8 cellular contexts compared by ENCODE assay signal in the genomic region with DNA sequence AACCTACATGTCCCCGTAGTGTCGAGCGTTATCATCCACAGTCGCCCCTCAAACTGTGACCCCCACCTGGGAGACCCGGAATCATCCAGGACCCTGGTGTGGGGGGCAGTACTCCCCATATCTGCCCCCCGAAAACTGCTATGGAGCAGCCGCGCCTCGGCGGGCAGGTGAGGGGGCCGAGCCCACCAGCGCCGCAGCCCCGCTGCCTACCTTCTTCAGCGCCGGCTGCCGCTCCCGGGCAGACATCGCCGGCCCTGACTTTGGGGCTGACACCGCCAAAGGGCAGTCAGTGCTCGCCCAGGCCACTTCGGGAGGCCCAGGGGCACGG. TPM values are rescaled to one million over a fixed set of nuclear protein-coding genes. Genes with fewer than 3 reads are reported as not detected.
DNase-seq lines count a peak whose midpoint lies in the region; TF ChIP-seq lines count a peak whose summit lies in the region.

No MANE protein-coding gene starts in this region.

- H3F3A ChIP-seq in SU-DHL-6 (ENCODE audit: insufficient read depth), result no peaks in the 10 kb centered on the region; the same call in 1 of the 2 replicates

- peaks cover 0 to 29% (median 19%) of the 10 kb centered on the region in 4 donors for H3K4me1 ChIP-seq in sigmoid colon

- H3K36me3 ChIP-seq in SU-DHL-6 (ENCODE audit: low read length), result no peaks in the 10 kb centered on the region
- H3K36me3 ChIP-seq in sigmoid colon, result no peaks in the 10 kb centered on the region

- WGBS in sigmoid colon, 2 donors, result 1 to 2% methylated on average over 24 of the region's 24 CpGs

- H4K20me1 ChIP-seq in SU-DHL-6 (ENCODE audit: low read depth, low read length), result no peaks in the 10 kb centered on the region

- no peaks in the 10 kb centered on the region for H3K9me3 ChIP-seq in SU-DHL-6 (ENCODE audit: insufficient read depth, low read length)
- no peaks in the 10 kb centered on the region for H3K9me3 ChIP-seq in sigmoid colon

- TF ChIP-seq POLR2A in sigmoid colon (IDR thresholded peaks at IDR 0.05), result no peak

- no peaks in the 10 kb centered on the region for H3K79me2 ChIP-seq in SU-DHL-6 (ENCODE audit: insufficient read depth, low read length)

- TF ChIP-seq CTCF in GM12865 (IDR thresholded peaks at IDR 0.05; ENCODE audit: insufficient read depth, low read depth, low read length, missing control alignments), result no peak
- TF ChIP-seq CTCF in SU-DHL-6 (IDR thresholded peaks at IDR 0.05; ENCODE audit: insufficient read depth, low read length, poor library complexity, severe bottlenecking), result no peak
- TF ChIP-seq CTCF in fibroblast of villous mesenchyme (IDR thresholded peaks at IDR 0.05; ENCODE audit: insufficient read depth, low read depth, low read length), result no peak
- no peak for TF ChIP-seq CTCF in sigmoid colon (IDR thresholded peaks at IDR 0.05)

- H3K4me3 ChIP-seq in GM12865 (ENCODE audit: low read depth, low read length) (peak overlapping the region; percentile 42), SU-DHL-6 (ENCODE audit: insufficient read depth, low read length, poor library complexity, severe bottlenecking) (peak overlapping the region; percentile 51), fibroblast of villous mesenchyme (ENCODE audit: low read depth, low read length) (peak overlapping the region; percentile 76), sigmoid colon (peak overlapping the region; percentile 55 to 76 (median 62))

- intact Hi-C loops in sigmoid colon (cut with DNase I), result loop anchor here (10.0 kb wide), 1 partner anchor 373 kb away; no protein-coding TSS in a partner anchor

- H3K9ac ChIP-seq in SU-DHL-6 (ENCODE audit: low read length), result peak overlapping the region; percentile 63

- H3K27me3 ChIP-seq in SU-DHL-6 (ENCODE audit: low read length) (no peaks in the 10 kb centered on the region), sigmoid colon (no peaks in the 10 kb centered on the region)

- no peak overlapping the region for H3K27ac ChIP-seq in SU-DHL-6 (ENCODE audit: low read depth, low read length)
- peak overlapping the region; percentile 77 to 88 (median 82) for H3K27ac ChIP-seq in sigmoid colon

- TF ChIP-seq EP300 in sigmoid colon (IDR thresholded peaks at IDR 0.05), result no peak

- DNase-seq in GM12865 (ENCODE audit: low read depth) (no peak), fibroblast of villous mesenchyme (ENCODE audit: low read depth) (no peak), sigmoid colon (no peak), NCI-H1092 (lab: John Stamatoyannopoulos, UW) (no peak), DMS153 (lab: John Stamatoyannopoulos, UW) (no peak), activated gamma-delta T cell (lab: John Stamatoyannopoulos, UW) (no peak)
- DNase-seq in activated CD8-positive, alpha-beta memory T cell treated with anti-CD3 and anti-CD28 coated beads, Interleukin-2, amount 50 U/mL, for 4 hours, result no peak

- no peaks in the 10 kb centered on the region for H3K9me2 ChIP-seq in SU-DHL-6 (replicated peaks; ENCODE audit: insufficient read depth, low read length)

- peak overlapping the region; percentile 60 for H3K4me2 ChIP-seq in SU-DHL-6 (ENCODE audit: low read depth, low read length, poor library complexity, severe bottlenecking)

- H2AFZ ChIP-seq in SU-DHL-6 (ENCODE audit: low read depth, low read length, severe bottlenecking), result peak overlapping the region; percentile 64

RNA-seq across cellular contexts. Expression of a gene that starts 0.8 kb away (rescaled TPM):
- total RNA-seq in fibroblast of villous mesenchyme, result 4.2 and 7.3 TPM in 2 replicates
- total RNA-seq in sigmoid colon, result 1 to 10 TPM; 2.2 to 5.3 (median 4.3) TPM
- 1 to 10 TPM in 1 of 3 donors, under 1 TPM in 2; 0.69 to 1.2 (median 0.70) TPM for polyA plus RNA-seq in sigmoid colon
